9 cellular contexts compared by ENCODE assay signal in the genomic region with DNA sequence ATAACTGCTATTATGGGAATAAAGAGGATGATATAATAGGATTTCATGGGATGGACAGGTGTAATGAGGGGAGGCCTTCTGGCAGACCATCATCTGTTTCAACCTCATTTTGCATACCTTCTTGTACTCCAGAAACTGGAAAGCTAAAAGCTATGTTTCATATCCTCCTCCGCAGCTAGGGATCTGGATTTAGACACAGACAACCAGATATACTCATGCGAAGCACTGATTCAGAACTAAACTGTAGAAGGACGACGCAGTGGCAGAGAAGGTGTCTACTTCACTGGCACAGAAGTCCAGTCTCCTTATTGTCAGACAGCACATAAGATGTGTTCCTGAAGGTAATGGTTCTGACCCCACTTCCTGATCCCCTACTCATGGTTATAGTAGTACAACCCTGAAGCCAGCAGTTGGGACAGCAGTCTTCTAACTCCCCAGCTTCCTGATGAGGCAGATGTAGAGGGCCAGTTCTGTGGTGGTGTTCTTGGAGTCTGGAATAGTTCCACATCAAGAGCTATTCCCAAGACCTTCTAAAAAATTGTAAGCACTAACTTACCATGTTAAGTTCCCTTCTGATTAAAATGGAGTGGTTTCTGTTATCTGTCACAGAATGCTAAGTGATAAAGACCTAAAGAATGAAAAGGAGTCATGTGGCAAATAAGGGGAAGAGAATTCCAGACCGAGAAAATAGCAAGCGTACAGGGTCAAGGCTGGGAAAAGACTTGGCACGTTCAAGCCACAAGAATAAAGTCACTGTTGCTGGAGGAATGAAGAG.
DNase-seq lines count a peak whose midpoint lies in the region; ATAC-seq and TF ChIP-seq lines count a peak whose summit lies in the region.
"Had no signal": no experiment of that assay in that cellular context is flagged by ENCODE, and none has a peak within 500 bp of the region (broad histone marks: within the 10 kb centered on the region; RNA-seq: fewer than 3 reads in every experiment).

No MANE protein-coding gene starts in this region.

- no peaks in the 10 kb centered on the region for H3K36me3 ChIP-seq in SK-N-MC (ENCODE audit: insufficient read depth, low read length)

- H3K9ac ChIP-seq in SK-N-MC (ENCODE audit: insufficient read length): no peak overlapping the region

- H3K27ac Mint-ChIP-seq in CD14-positive monocyte: no peak overlapping the region

- H3K9me3 Mint-ChIP-seq in CD14-positive monocyte: peaks cover 3 to 6% (median 5%) of the 10 kb centered on the region in 7 donors

- H3K4me3 Mint-ChIP-seq in CD14-positive monocyte: peak overlapping the region in 1 of 2 donors; percentile 33

- peak overlapping the region; percentile 97; the same call in 1 of the 2 replicates for H3K27ac ChIP-seq in SK-N-MC
- H3K27ac ChIP-seq: hepatocyte had no signal

- ATAC-seq in GM19395 (IDR thresholded peaks at IDR 0.05; ENCODE audit: unreplicated experiment) (peak; percentile 66), HG02973 (IDR thresholded peaks at IDR 0.05; ENCODE audit: unreplicated experiment) (peak; percentile 50)

- intact Hi-C loops in CD14-positive monocyte (cut with micrococcal nuclease): no loop called here

- DNase-seq in SK-N-MC (ENCODE audit: low read depth, low spot score) (no peak), CD14-positive monocyte (ENCODE audit: low spot score) (no peak), NCI-H1048 (lab: John Stamatoyannopoulos, UW) (no peak), KG1 (lab: John Stamatoyannopoulos, UW) (no peak)
- no peak for DNase-seq in effector CD4-positive, alpha-beta T cell
- DNase-seq: activated naive CD4-positive, alpha-beta T cell treated with anti-CD3 and anti-CD28 coated beads, Interleukin-2, amount 50 U/mL, for 16 hours had no signal

- H3K9me3 ChIP-seq in SK-N-MC (ENCODE audit: low read depth, low read length): no peaks in the 10 kb centered on the region

- H3K27me3 Mint-ChIP-seq in CD14-positive monocyte (ENCODE audit: low read depth in 3 of 3): no peaks in the 10 kb centered on the region

- peaks cover 19% of the 10 kb centered on the region for H3K4me1 Mint-ChIP-seq in CD14-positive monocyte

- no peak for TF ChIP-seq CTCF in CD14-positive monocyte (IDR thresholded peaks at IDR 0.05)

- no peak overlapping the region for H3K4me3 ChIP-seq in SK-N-MC
- H3K4me3 ChIP-seq: hepatocyte had no signal

- H3K36me3 Mint-ChIP-seq in CD14-positive monocyte: no peaks in the 10 kb centered on the region
